Comparison of ENCODE assay signal across 14 cellular contexts in genomic region chr7:116438274-116438673, GRCh38.
DNase-seq lines count a peak whose midpoint lies in the region; ATAC-seq and TF ChIP-seq lines count a peak whose summit lies in the region.
"Had no signal": no experiment of that assay in that cellular context is flagged by ENCODE, and none has a peak within 500 bp of the region (broad histone marks: within the 10 kb centered on the region; RNA-seq: fewer than 3 reads in every experiment).

No MANE protein-coding gene starts in this region.

- TF ChIP-seq EP300 in SK-N-SH (IDR thresholded peaks at IDR 0.05; ENCODE audit: borderline replicate concordance in 1 of 2, low read depth in 1 of 2, low read length in 1 of 2), result 0 out of 4 replicates have a peak, but pooled peaks of 1 of the 2 experiments have one; percentile 9

- H3K4me3 ChIP-seq in SK-N-SH (ENCODE audit: low read depth in 2 of 2, low read length in 1 of 2) (no peak overlapping the region), fibroblast of mammary gland (ENCODE audit: control insufficient read depth, low read depth, low read length) (no peak overlapping the region)
- H3K4me3 ChIP-seq: prostate gland had no signal

- H3K36me3 ChIP-seq in SK-N-SH (replicated peaks in 1 of 2; ENCODE audit: control insufficient read depth in 1 of 2, insufficient read depth in 2 of 2, low read length in 1 of 2), result peaks cover 0 to 5% of the 10 kb centered on the region in 2 experiments
- H3K36me3 ChIP-seq: prostate gland had no signal

- H3F3A ChIP-seq in SK-N-SH (replicated peaks; ENCODE audit: insufficient read depth), result peaks cover 67% of the 10 kb centered on the region

- 0 out of 2 replicates have a peak, but pooled peaks cover 7% of the 10 kb centered on the region for H3K9me3 ChIP-seq in SK-N-SH
- H3K9me3 ChIP-seq: prostate gland had no signal

- H3K9me2 ChIP-seq in SK-N-SH, result no peaks in the 10 kb centered on the region

- whole genome bisulfite sequencing in SK-N-SH (ENCODE audit: low lambda C conversion rate), result 21% methylated on average over 2 of the region's 2 CpGs

- no peak overlapping the region for H3K9ac ChIP-seq in SK-N-SH

- H3K4me1 ChIP-seq in SK-N-SH (ENCODE audit: control insufficient read depth in 1 of 2, insufficient read depth in 2 of 2, low read depth in 1 of 2, low read length in 1 of 2), result peaks cover 0 to 51% of the 10 kb centered on the region in 2 experiments; a peak in 3 of 4 replicates
- H3K4me1 ChIP-seq: prostate gland had no signal

- peak; percentile 60 for TF ChIP-seq CTCF in SK-N-SH (IDR thresholded peaks at IDR 0.05)
- peak; percentile 34 for TF ChIP-seq CTCF in fibroblast of mammary gland (conservative IDR thresholded peaks at IDR 0.05; ENCODE audit: control insufficient read depth, insufficient read depth, low read depth, low read length)

- H3K79me2 ChIP-seq in SK-N-SH (ENCODE audit: insufficient read depth), result no peaks in the 10 kb centered on the region

- no peak overlapping the region for H2AFZ ChIP-seq in SK-N-SH (ENCODE audit: low read depth)

- H4K20me1 ChIP-seq in SK-N-SH (ENCODE audit: insufficient read depth), result no peaks in the 10 kb centered on the region

- no peak for ATAC-seq in GM19351 (IDR thresholded peaks at IDR 0.05; ENCODE audit: unreplicated experiment)
- ATAC-seq: activated T-cell treated with anti-CD3 and anti-CD28 coated beads, Interleukin-2, amount 50 U/mL, for 4 hours had no signal

- H3K4me2 ChIP-seq in SK-N-SH, result no peak overlapping the region

- TF ChIP-seq RAD21 in SK-N-SH (IDR thresholded peaks at IDR 0.05; ENCODE audit: low read length), result peak; percentile 44

- peak overlapping the region in 1 of 2 experiments; percentile 20; a peak in 2 of 4 replicates for H3K27ac ChIP-seq in SK-N-SH (ENCODE audit: low read depth in 2 of 2, low read length in 1 of 2)
- H3K27ac ChIP-seq: prostate gland had no signal

- POLR2A ChIA-PET in SK-N-SH (lab: Yijun Ruan, JAX), result no interaction called here

- CTCF ChIA-PET in SK-N-SH (lab: Yijun Ruan, JAX), result interaction anchor here (1.0 kb wide), 1 partner anchor 15 kb away, joined by 3 read pairs; no protein-coding TSS in a partner anchor

- H3K27me3 ChIP-seq in SK-N-SH (ENCODE audit: insufficient read depth), result no peaks in the 10 kb centered on the region

- peak; percentile 11 for DNase-seq in SIG-M5 treated with dmso at 0.1 percent for 504 hours (lab: John Stamatoyannopoulos, UW; ENCODE audit: unreplicated experiment)
- no peak for DNase-seq in SIG-M5 (lab: John Stamatoyannopoulos, UW)
- no peak for DNase-seq in SK-N-SH
- peak; percentile 60 for DNase-seq in fibroblast of mammary gland (ENCODE audit: low read depth)
- peak; percentile 21 for DNase-seq in stromal cell of bone marrow (ENCODE audit: low read depth)
- DNase-seq in activated CD4-positive, CD25-positive, alpha-beta regulatory T cell (lab: John Stamatoyannopoulos, UW), result no peak
- no peak for DNase-seq in T-helper 9 cell
- DNase-seq: activated T-cell treated with anti-CD3 and anti-CD28 coated beads, Interleukin-2, amount 50 U/mL, for 4 hours; central memory CD4-positive, alpha-beta T cell; KG1; left ventricle myocardium superior; NCI-H2171 treated with DMSO at 0.1 percent for 48 hours had no signal

TF ChIP-seq in SK-N-SH, 30 proteins besides CTCF, POLR2A, EP300 and RAD21:
- TF ChIP-seq FOSL2 (IDR thresholded peaks at IDR 0.05; ENCODE audit: borderline replicate concordance, low read depth), result no peak
- TF ChIP-seq SMC3 (IDR thresholded peaks at IDR 0.05; ENCODE audit: low read depth, low read length), result peak; percentile 52; the same call in 1 of the 2 replicates
- TF ChIP-seq NFIC (IDR thresholded peaks at IDR 0.05; ENCODE audit: borderline replicate concordance), result 0 out of 2 replicates have a peak, but pooled peaks have one; percentile 25
- TF ChIP-seq TCF12 (IDR thresholded peaks at IDR 0.05), result peak; percentile 27; the same call in 1 of the 2 replicates
- no peak for TF ChIP-seq JUND (IDR thresholded peaks at IDR 0.05)
TF ChIP-seq in SK-N-SH: peak in this region for 3.

Comparison
In these comparisons a context has a peak if more than half of its experiments do, and no peak if none do; other contexts are left out.
1. DNase-seq: peak in SIG-M5 treated with dmso at 0.1 percent for 504 hours (single experiment), fibroblast of mammary gland (single experiment) and stromal cell of bone marrow (single experiment); none in SIG-M5 (single experiment), SK-N-SH (single experiment), activated CD4-positive, CD25-positive, alpha-beta regulatory T cell (0 of 4) and T-helper 9 cell (single experiment).